In genomic region chr3:32557640-32558352, GRCh38 we compare ENCODE assay signal across 1 cellular context.
TF ChIP-seq lines count a peak whose summit lies in the region.

No MANE protein-coding gene starts in this region.

TF ChIP-seq in HepG2, 621 proteins besides CTCF, POLR2A, EP300 and RAD21 (continued from another document and continues in another):
- TF ChIP-seq PRDM10 (CRISPR knock-in tag; IDR thresholded peaks at IDR 0.05; ENCODE audit: low read depth) (no peak), ZNF331 (CRISPR knock-in tag; IDR thresholded peaks at IDR 0.05) (peak; percentile 75; the same call in 1 of the 2 replicates), SNAPC4 (CRISPR knock-in tag; IDR thresholded peaks at IDR 0.05) (no peak), RFXANK (CRISPR knock-in tag; IDR thresholded peaks at IDR 0.05) (no peak), HNF1A (IDR thresholded peaks at IDR 0.05; ENCODE audit: low read depth) (0 out of 2 replicates have a peak, but pooled peaks have one; percentile 13), HNF1A (CRISPR knock-in tag; IDR thresholded peaks at IDR 0.05; ENCODE audit: borderline replicate concordance) (no peak), SRSF4 (IDR thresholded peaks at IDR 0.05; ENCODE audit: low read depth, low read length, poor library complexity, severe bottlenecking) (no peak), MED13 (CRISPR knock-in tag; IDR thresholded peaks at IDR 0.05) (no peak), PHF8 (CRISPR knock-in tag; IDR thresholded peaks at IDR 0.05) (no peak), ZBTB34 (CRISPR knock-in tag; IDR thresholded peaks at IDR 0.05) (no peak), ASH2L (IDR thresholded peaks at IDR 0.05; ENCODE audit: insufficient read length, low read depth, low read length) (no peak), ZNF800 (CRISPR knock-in tag; IDR thresholded peaks at IDR 0.05) (no peak), ZNF790 (CRISPR knock-in tag; IDR thresholded peaks at IDR 0.05; ENCODE audit: borderline replicate concordance) (no peak), ZNF607 (CRISPR knock-in tag; IDR thresholded peaks at IDR 0.05; ENCODE audit: borderline replicate concordance) (no peak), BCL6 (CRISPR knock-in tag; IDR thresholded peaks at IDR 0.05) (peak; percentile 53), DBP (CRISPR knock-in tag; IDR thresholded peaks at IDR 0.05; ENCODE audit: not compliant biosample characterization) (no peak), ONECUT2 (CRISPR knock-in tag; IDR thresholded peaks at IDR 0.05) (no peak), CHCHD3 (CRISPR knock-in tag; IDR thresholded peaks at IDR 0.05) (no peak), ZNF3 (CRISPR knock-in tag; IDR thresholded peaks at IDR 0.05) (0 out of 2 replicates have a peak, but pooled peaks have one; percentile 37)
- TF ChIP-seq, protein P1, sequence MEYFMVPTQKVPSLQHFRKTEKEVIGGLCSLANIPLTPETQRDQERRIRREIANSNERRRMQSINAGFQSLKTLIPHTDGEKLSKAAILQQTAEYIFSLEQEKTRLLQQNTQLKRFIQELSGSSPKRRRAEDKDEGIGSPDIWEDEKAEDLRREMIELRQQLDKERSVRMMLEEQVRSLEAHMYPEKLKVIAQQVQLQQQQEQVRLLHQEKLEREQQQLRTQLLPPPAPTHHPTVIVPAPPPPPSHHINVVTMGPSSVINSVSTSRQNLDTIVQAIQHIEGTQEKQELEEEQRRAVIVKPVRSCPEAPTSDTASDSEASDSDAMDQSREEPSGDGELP (IDR thresholded peaks at IDR 0.05; ENCODE audit: borderline replicate concordance, low read depth), result peak; percentile 28; the same call in 1 of the 2 replicates
- TF ChIP-seq, protein P2, sequence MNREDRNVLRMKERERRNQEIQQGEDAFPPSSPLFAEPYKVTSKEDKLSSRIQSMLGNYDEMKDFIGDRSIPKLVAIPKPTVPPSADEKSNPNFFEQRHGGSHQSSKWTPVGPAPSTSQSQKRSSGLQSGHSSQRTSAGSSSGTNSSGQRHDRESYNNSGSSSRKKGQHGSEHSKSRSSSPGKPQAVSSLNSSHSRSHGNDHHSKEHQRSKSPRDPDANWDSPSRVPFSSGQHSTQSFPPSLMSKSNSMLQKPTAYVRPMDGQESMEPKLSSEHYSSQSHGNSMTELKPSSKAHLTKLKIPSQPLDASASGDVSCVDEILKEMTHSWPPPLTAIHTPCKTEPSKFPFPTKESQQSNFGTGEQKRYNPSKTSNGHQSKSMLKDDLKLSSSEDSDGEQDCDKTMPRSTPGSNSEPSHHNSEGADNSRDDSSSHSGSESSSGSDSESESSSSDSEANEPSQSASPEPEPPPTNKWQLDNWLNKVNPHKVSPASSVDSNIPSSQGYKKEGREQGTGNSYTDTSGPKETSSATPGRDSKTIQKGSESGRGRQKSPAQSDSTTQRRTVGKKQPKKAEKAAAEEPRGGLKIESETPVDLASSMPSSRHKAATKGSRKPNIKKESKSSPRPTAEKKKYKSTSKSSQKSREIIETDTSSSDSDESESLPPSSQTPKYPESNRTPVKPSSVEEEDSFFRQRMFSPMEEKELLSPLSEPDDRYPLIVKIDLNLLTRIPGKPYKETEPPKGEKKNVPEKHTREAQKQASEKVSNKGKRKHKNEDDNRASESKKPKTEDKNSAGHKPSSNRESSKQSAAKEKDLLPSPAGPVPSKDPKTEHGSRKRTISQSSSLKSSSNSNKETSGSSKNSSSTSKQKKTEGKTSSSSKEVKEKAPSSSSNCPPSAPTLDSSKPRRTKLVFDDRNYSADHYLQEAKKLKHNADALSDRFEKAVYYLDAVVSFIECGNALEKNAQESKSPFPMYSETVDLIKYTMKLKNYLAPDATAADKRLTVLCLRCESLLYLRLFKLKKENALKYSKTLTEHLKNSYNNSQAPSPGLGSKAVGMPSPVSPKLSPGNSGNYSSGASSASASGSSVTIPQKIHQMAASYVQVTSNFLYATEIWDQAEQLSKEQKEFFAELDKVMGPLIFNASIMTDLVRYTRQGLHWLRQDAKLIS (CRISPR knock-in tag; IDR thresholded peaks at IDR 0.05), result no peak
- TF ChIP-seq, protein P3, sequence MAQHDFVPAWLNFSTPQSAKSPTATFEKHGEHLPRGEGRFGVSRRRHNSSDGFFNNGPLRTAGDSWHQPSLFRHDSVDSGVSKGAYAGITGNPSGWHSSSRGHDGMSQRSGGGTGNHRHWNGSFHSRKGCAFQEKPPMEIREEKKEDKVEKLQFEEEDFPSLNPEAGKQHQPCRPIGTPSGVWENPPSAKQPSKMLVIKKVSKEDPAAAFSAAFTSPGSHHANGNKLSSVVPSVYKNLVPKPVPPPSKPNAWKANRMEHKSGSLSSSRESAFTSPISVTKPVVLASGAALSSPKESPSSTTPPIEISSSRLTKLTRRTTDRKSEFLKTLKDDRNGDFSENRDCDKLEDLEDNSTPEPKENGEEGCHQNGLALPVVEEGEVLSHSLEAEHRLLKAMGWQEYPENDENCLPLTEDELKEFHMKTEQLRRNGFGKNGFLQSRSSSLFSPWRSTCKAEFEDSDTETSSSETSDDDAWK (CRISPR knock-in tag; IDR thresholded peaks at IDR 0.05), result no peak
- TF ChIP-seq, protein P4, sequence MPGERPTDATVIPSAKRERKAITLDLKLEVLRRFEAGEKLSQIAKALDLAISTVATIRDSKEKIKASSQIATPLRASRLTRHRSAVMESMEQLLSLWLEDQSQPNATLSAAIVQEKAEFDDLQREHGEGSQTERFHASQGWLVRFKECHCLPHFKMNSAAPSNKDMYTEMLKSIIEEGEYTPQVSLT (CRISPR knock-in tag; IDR thresholded peaks at IDR 0.05; ENCODE audit: borderline replicate concordance, low read depth), result no peak
- TF ChIP-seq, protein P5, sequence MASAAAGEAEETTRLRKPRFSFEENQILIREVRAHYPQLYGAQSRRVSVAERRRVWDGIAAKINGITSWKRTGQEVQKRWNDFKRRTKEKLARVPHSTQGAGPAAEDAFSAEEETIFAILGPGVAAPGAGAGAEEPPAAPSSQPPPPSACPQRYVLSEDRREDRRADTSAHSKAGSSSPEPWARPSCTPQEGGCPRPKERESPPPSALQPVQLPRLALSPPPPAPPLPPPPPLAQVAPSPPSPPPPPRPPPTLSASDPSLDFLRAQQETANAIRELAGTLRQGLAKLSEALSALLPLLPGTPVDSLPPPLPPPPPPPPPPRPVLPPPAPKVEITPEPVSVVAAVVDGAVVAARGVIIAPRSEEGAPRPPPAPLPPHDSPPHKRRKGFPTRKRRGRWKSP (CRISPR knock-in tag; IDR thresholded peaks at IDR 0.05), result no peak
